In the genomic region with DNA sequence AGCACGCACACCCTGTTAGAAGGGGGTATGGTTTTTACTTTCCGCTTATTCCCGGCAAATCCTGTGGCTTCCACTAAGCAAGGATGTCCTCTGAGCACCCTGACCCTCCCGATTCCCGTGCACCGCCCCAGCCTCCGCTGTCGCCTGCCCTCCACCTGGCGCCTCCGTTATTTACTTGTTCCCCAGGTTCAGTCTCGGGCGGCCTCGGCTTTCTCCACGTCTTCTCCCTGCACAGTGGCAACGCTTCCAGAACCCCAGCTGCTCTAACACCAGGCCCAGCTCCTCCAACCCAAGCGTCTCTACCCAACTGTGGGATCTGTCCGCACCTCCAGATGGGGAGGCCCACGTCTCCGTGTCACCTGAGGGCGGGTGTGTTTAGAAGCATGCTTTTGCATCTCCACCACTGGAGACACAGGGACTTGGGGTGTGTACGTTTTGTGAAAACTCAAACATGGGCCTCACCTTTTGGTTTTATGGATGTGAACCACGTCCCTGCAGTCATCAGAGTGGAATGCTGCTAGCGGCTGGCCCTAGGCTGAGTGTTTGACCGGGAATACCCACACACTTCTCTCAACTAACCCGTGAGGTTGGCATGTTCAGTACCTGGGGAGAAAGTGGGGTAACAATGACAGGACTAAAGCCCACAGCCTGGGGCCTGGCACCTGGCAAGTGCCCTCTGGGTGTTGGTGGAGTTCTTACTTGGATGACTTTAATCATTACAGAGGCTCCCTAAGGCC, we compare ENCODE assay signal across 18 cellular contexts.
DNase-seq lines count a peak whose midpoint lies in the region; TF ChIP-seq lines count a peak whose summit lies in the region.
"Had no signal": no experiment of that assay in that cellular context is flagged by ENCODE, and none has a peak within 500 bp of the region (broad histone marks: within the 10 kb centered on the region; RNA-seq: fewer than 3 reads in every experiment).

No MANE protein-coding gene starts in this region.

- no TSS peak for BruUV-seq in A673 (replicated peaks; lab: Mats Ljungman, UMichigan)

- H3K18ac ChIP-seq in trophoblast cell (ENCODE audit: low read length) = peak overlapping the region; percentile 56

- TF ChIP-seq CTCF in A673 (conservative IDR thresholded peaks at IDR 0.05; ENCODE audit: low read depth, low read length) = no peak

- H2BK5ac ChIP-seq in trophoblast cell (ENCODE audit: low read depth, low read length, poor library complexity) = no peak overlapping the region

- DNase-seq in ELR (ENCODE audit: low read depth) (peak; percentile 82), RPMI7951 (ENCODE audit: low read depth) (peak; percentile 48), epithelial cell of prostate (ENCODE audit: low read depth, low spot score) (peak; percentile 50), trophoblast cell (peak; percentile 80 to 82), anterior cingulate cortex (lab: John Stamatoyannopoulos, UW) (no peak), A673 (ENCODE audit: low spot score) (no peak), NCI-H1694 (lab: John Stamatoyannopoulos, UW) (no peak)
- DNase-seq in activated naive CD4-positive, alpha-beta T cell treated with Interleukin-2 at 50 U/mL for 16 hours = no peak
- DNase-seq: activated CD4-positive, CD25-positive, alpha-beta regulatory T cell treated with anti-CD3 and anti-CD28 coated beads, Interleukin-2, amount 50 U/mL, for 72 hours; activated gamma-delta T cell; CD4-positive, alpha-beta memory T cell; cortex of kidney; DMS79 treated with DMSO at 0.1 percent for 48 hours; glutamatergic neuron; MM.1S; NCI-H187 treated with DMSO at 0.1 percent for 48 hours; NCI-H446 treated with DMSO at 0.1 percent for 48 hours; stimulated activated naive CD8-positive, alpha-beta T cell treated with anti-CD3 and anti-CD28 coated beads, Interleukin-15, amount 100 ng/mL, for 72 hours had no signal

- H2AFZ ChIP-seq in trophoblast cell (ENCODE audit: insufficient read depth, low read length, poor library complexity) = no peak overlapping the region

- H4K12ac ChIP-seq in trophoblast cell (ENCODE audit: low read depth, low read length) = no peak overlapping the region

- H3K36me3 ChIP-seq in trophoblast cell (ENCODE audit: control insufficient read depth in 1 of 2, insufficient read depth in 2 of 2, low read length in 2 of 2) = no peaks in the 10 kb centered on the region
- no peaks in the 10 kb centered on the region for H3K36me3 ChIP-seq in A673 (ENCODE audit: insufficient read depth, low read length, poor library complexity, severe bottlenecking)

- peaks cover 9 to 14% of the 10 kb centered on the region in 2 experiments for H3K4me1 ChIP-seq in trophoblast cell (ENCODE audit: control insufficient read depth in 1 of 2, insufficient read depth in 2 of 2, low read length in 2 of 2)
- H3K4me1 ChIP-seq in A673 (ENCODE audit: insufficient read depth, low read length, poor library complexity, severe bottlenecking) = no peaks in the 10 kb centered on the region

- H3K79me1 ChIP-seq in trophoblast cell (ENCODE audit: low read length) = peaks cover 16% of the 10 kb centered on the region

- H3K79me2 ChIP-seq in trophoblast cell (ENCODE audit: control insufficient read depth, insufficient read depth, low read length, poor library complexity) = no peaks in the 10 kb centered on the region

- H3K27ac ChIP-seq in epithelial cell of prostate (peak overlapping the region; percentile 74), trophoblast cell (ENCODE audit: low read depth, low read length) (no peak overlapping the region), A673 (ENCODE audit: low read depth, low read length, poor library complexity, severe bottlenecking) (no peak overlapping the region)

- H3K27me3 ChIP-seq in trophoblast cell (ENCODE audit: insufficient read depth, low read length) = no peaks in the 10 kb centered on the region
- H3K27me3 ChIP-seq in A673 (replicated peaks; ENCODE audit: insufficient read depth, low read depth, low read length, poor library complexity) = no peaks in the 10 kb centered on the region

- peak overlapping the region; percentile 15 for H2BK12ac ChIP-seq in trophoblast cell (ENCODE audit: low read length)

- H3K4ac ChIP-seq in trophoblast cell (ENCODE audit: low read depth, low read length) = no peak overlapping the region

- peak overlapping the region; percentile 58 for H4K8ac ChIP-seq in trophoblast cell (ENCODE audit: low read depth, low read length)

- H3K4me2 ChIP-seq in trophoblast cell (ENCODE audit: low read length) = no peak overlapping the region

- peak overlapping the region; percentile 38 for H3K14ac ChIP-seq in trophoblast cell (ENCODE audit: low read length)

- no peak overlapping the region for H3K9ac ChIP-seq in trophoblast cell (ENCODE audit: low read length)

- peak overlapping the region; percentile 80 for H4K91ac ChIP-seq in trophoblast cell (ENCODE audit: low read depth, low read length)

- POLR2A ChIA-PET in A673 (lab: Charles Lee; ENCODE audit: low non-redundant PET) = no interaction called here

- no CpG with 5 or more reads among the region's 25 CpGs for WGBS in trophoblast cell (ENCODE audit: extremely low coverage, insufficient coverage, insufficient read length)

- no peak overlapping the region for H3K23ac ChIP-seq in trophoblast cell (ENCODE audit: low read length)

- intact Hi-C loops in A673 (cut with micrococcal nuclease; ENCODE audit: unreplicated experiment) = no loop called here

- H3K4me3 ChIP-seq in trophoblast cell (ENCODE audit: low read depth, low read length) (no peak overlapping the region), A673 (ENCODE audit: low read depth, low read length, poor library complexity, severe bottlenecking) (no peak overlapping the region)

- peak overlapping the region; percentile 71 for H2BK120ac ChIP-seq in trophoblast cell (ENCODE audit: insufficient read depth, low read length, poor library complexity)

- H2AK5ac ChIP-seq in trophoblast cell (ENCODE audit: low read length) = peak overlapping the region; percentile 23

- H3K9me3 ChIP-seq in trophoblast cell (ENCODE audit: insufficient read depth, low read depth, low read length) = no peaks in the 10 kb centered on the region
- no peaks in the 10 kb centered on the region for H3K9me3 ChIP-seq in A673 (ENCODE audit: low read depth, low read length, poor library complexity, severe bottlenecking)

- CTCF ChIA-PET in A673 (lab: Charles Lee) = no interaction called here

Comparison
In these comparisons a context has a peak if more than half of its experiments do, and no peak if none do; other contexts are left out.
1. DNase-seq: peak in ELR (single experiment), RPMI7951 (single experiment), epithelial cell of prostate (single experiment) and trophoblast cell (2 of 2); none in anterior cingulate cortex (0 of 58), activated naive CD4-positive, alpha-beta T cell treated with Interleukin-2 at 50 U/mL for 16 hours (single experiment), A673 (single experiment) and NCI-H1694 (single experiment).